ENCODE assay signal across 8 cellular contexts in the genomic region with DNA sequence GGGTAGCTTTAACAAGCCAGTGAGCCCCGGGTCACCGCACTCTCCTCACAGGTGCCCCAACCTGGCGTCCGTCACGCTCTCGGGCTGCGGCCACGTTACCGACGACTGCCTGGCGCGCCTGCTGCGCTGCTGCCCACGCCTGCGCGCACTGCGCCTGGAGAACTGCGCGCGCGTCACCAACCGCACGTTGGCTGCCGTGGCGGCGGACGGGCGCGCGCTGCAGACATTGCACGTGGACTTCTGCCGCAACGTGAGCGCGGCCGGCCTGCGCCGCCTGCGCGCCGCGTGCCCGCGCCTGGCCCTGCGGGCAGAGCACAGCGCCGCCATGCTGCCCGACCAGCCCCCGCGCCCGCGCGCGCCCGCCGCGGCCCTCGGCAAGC. TPM values are rescaled to one million over a fixed set of nuclear protein-coding genes. Genes with fewer than 3 reads are reported as not detected.
DNase-seq lines count a peak whose midpoint lies in the region; ATAC-seq and TF ChIP-seq lines count a peak whose summit lies in the region.

No MANE protein-coding gene starts in this region.

- H3K9me1 ChIP-seq in IMR-90 (ENCODE audit: insufficient read depth, low read length): peaks cover 12% of the 10 kb centered on the region; the same call in 1 of the 2 replicates

- H4K20me1 ChIP-seq in IMR-90 (ENCODE audit: insufficient read depth, low read length) (no peaks in the 10 kb centered on the region), fibroblast of lung (ENCODE audit: control insufficient read depth, extremely low read depth, insufficient read depth, low read length) (no peaks in the 10 kb centered on the region)

- H3K4me1 Mint-ChIP-seq in natural killer cell: peaks cover 33 to 56% of the 10 kb centered on the region in 2 donors
- peaks cover 63 to 87% of the 10 kb centered on the region in 2 donors for H3K4me1 Mint-ChIP-seq in stimulated activated naive B cell treated with anti-CD40 and anti-IgM and Interleukin-4, amounts not matched to agents 10 μg/mL and 1 μg/mL and 100 μg/mL, for 72 hours

- peak overlapping the region; percentile 66; the same call in 1 of the 2 replicates for H2BK120ac ChIP-seq in IMR-90 (ENCODE audit: low read depth, low read length)

- no TSS peak for BruUV-seq in IMR-90 (replicated peaks; lab: Mats Ljungman, UMichigan)

- H3K14ac ChIP-seq in IMR-90 (replicated peaks; ENCODE audit: low read depth, low read length): peak overlapping the region; percentile 88

- in situ Hi-C loops in IMR-90 (cut with MboI; ENCODE audit: low sequenced_read_pairs): no loop called here

- CTCF ChIA-PET in IMR-90 (lab: Yijun Ruan, JAX): interaction anchor here (1.4 kb wide), 1 partner anchor 9 kb away, joined by 3 read pairs; no protein-coding TSS in a partner anchor

- peak overlapping the region; percentile 65 for H4K91ac ChIP-seq in IMR-90 (ENCODE audit: insufficient read depth, low read depth, low read length)

- peak overlapping the region; percentile 91 to 96 for H4K8ac ChIP-seq in IMR-90 (ENCODE audit: low read depth in 2 of 2, low read length in 2 of 2)

- peak; percentile 50 for DNase-seq in DMS79 (lab: John Stamatoyannopoulos, UW)
- DNase-seq in IMR-90: peak; percentile 93
- DNase-seq in Peyer's patch: peak; percentile 86 to 95 (median 92)
- DNase-seq in activated T-helper 1 cell treated with Interleukin-2 at 50 U/mL for 16 hours (ENCODE audit: low read depth): peak; percentile 89
- DNase-seq in fibroblast of lung (ENCODE audit: low read depth in 2 of 2): peak; percentile 92 to 95
- DNase-seq in natural killer cell: peak; percentile 90
- peak; percentile 93 for DNase-seq in stimulated activated naive B cell treated with anti-CD40 and anti-IgM and Interleukin-4, amounts not matched to agents 10 μg/mL and 1 μg/mL and 100 μg/mL, for 72 hours

- H2AK9ac ChIP-seq in IMR-90 (replicated peaks; ENCODE audit: low read depth, low read length, poor library complexity): peak overlapping the region; percentile 87

- H3K4me3 ChIP-seq in IMR-90 (ENCODE audit: insufficient read depth, low read depth, low read length) (peak overlapping the region; percentile 63), Peyer's patch (peak overlapping the region; percentile 64 to 79 (median 78)), fibroblast of lung (replicated peaks in 1 of 4; ENCODE audit: control extremely low read depth in 1 of 4, insufficient read depth in 1 of 4, low read depth in 3 of 4, low read length in 4 of 4) (peak overlapping the region; percentile 72 to 79 (median 73))

- peak overlapping the region; percentile 84 for H3K23ac ChIP-seq in IMR-90 (ENCODE audit: low read depth, low read length)

- H3K79me1 ChIP-seq in IMR-90 (ENCODE audit: low read depth in 1 of 2, low read length in 2 of 2): peaks cover 0 to 7% of the 10 kb centered on the region in 2 experiments; a peak in 2 of 4 replicates

- no peaks in the 10 kb centered on the region for H3K79me2 ChIP-seq in fibroblast of lung (ENCODE audit: control insufficient read depth, insufficient read depth, low read length)

- ATAC-seq in GM21576 (IDR thresholded peaks at IDR 0.05; ENCODE audit: unreplicated experiment): peak; percentile 53
- peak; percentile 82 for ATAC-seq in IMR-90 (ENCODE audit: low read depth)
- ATAC-seq in natural killer cell: peak; percentile 89 to 96 (median 90)
- ATAC-seq in stimulated activated naive B cell treated with anti-CD40 and anti-IgM and Interleukin-4, amounts not matched to agents 10 μg/mL and 1 μg/mL and 100 μg/mL, for 72 hours (replicated peaks): peak; percentile 69 to 76

- peaks cover 22% of the 10 kb centered on the region for H3K4me1 ChIP-seq in IMR-90 (ENCODE audit: control insufficient read depth, insufficient read depth, low read length)
- peaks cover 0 to 29% (median 8%) of the 10 kb centered on the region in 4 donors for H3K4me1 ChIP-seq in Peyer's patch
- peaks cover 17% of the 10 kb centered on the region for H3K4me1 ChIP-seq in fibroblast of lung (ENCODE audit: control insufficient read depth, extremely low read depth, insufficient read depth, low read length)

- intact Hi-C loops in IMR-90 (cut with micrococcal nuclease): loop anchor here (2.0 kb wide), 2 partner anchors 134 to 312 kb away; no protein-coding TSS in a partner anchor
- intact Hi-C loops in natural killer cell (cut with micrococcal nuclease): loop anchor here (1.0 to 5.0 kb wide), 2 partner anchors 93 to 134 kb away; no protein-coding TSS in a partner anchor

- POLR2A ChIA-PET in IMR-90 (lab: Charles Lee; ENCODE audit: unreplicated experiment): no interaction called here

- H3K9ac ChIP-seq in IMR-90 (ENCODE audit: low read depth, low read length) (peak overlapping the region; percentile 72), fibroblast of lung (ENCODE audit: insufficient read depth, low read length) (peak overlapping the region; percentile 77)

- H3K27me3 ChIP-seq in IMR-90 (ENCODE audit: control insufficient read depth, insufficient read depth, low read length) (no peaks in the 10 kb centered on the region), Peyer's patch (no peaks in the 10 kb centered on the region), fibroblast of lung (ENCODE audit: control insufficient read depth, insufficient read depth, low read length) (no peaks in the 10 kb centered on the region)

- H3K4me3 Mint-ChIP-seq in natural killer cell: peak overlapping the region; percentile 92
- H3K4me3 Mint-ChIP-seq in stimulated activated naive B cell treated with anti-CD40 and anti-IgM and Interleukin-4, amounts not matched to agents 10 μg/mL and 1 μg/mL and 100 μg/mL, for 72 hours: peak overlapping the region; percentile 89 to 93

- peak overlapping the region; percentile 90 for H3K4me2 ChIP-seq in IMR-90 (ENCODE audit: low read depth, low read length)
- peak overlapping the region; percentile 96 for H3K4me2 ChIP-seq in fibroblast of lung (ENCODE audit: extremely low read depth, insufficient read depth, low read length)

- H3K9me3 ChIP-seq in IMR-90 (ENCODE audit: control insufficient read depth, insufficient read depth, low read length) (no peaks in the 10 kb centered on the region), Peyer's patch (no peaks in the 10 kb centered on the region), fibroblast of lung (ENCODE audit: control insufficient read depth, insufficient read depth, low read depth, low read length) (no peaks in the 10 kb centered on the region)

- peak overlapping the region; percentile 42 for H3K18ac ChIP-seq in IMR-90 (ENCODE audit: low read depth, low read length)

- peak overlapping the region; percentile 77 to 84 for H3K27ac Mint-ChIP-seq in natural killer cell
- H3K27ac Mint-ChIP-seq in stimulated activated naive B cell treated with anti-CD40 and anti-IgM and Interleukin-4, amounts not matched to agents 10 μg/mL and 1 μg/mL and 100 μg/mL, for 72 hours: peak overlapping the region; percentile 98

- H3K9me3 Mint-ChIP-seq in natural killer cell: no peaks in the 10 kb centered on the region
- no peaks in the 10 kb centered on the region for H3K9me3 Mint-ChIP-seq in stimulated activated naive B cell treated with anti-CD40 and anti-IgM and Interleukin-4, amounts not matched to agents 10 μg/mL and 1 μg/mL and 100 μg/mL, for 72 hours

- TF ChIP-seq RAD21 in IMR-90 (IDR thresholded peaks at IDR 0.05; ENCODE audit: low read length): peak; percentile 21; the same call in 1 of the 2 replicates

- H3K36me3 Mint-ChIP-seq in natural killer cell: no peaks in the 10 kb centered on the region
- peaks cover 14 to 34% of the 10 kb centered on the region in 2 donors for H3K36me3 Mint-ChIP-seq in stimulated activated naive B cell treated with anti-CD40 and anti-IgM and Interleukin-4, amounts not matched to agents 10 μg/mL and 1 μg/mL and 100 μg/mL, for 72 hours

- TF ChIP-seq POLR2A in IMR-90 (IDR thresholded peaks at IDR 0.05; ENCODE audit: low read depth, low read length): peak; percentile 41; the same call in 1 of the 2 replicates
- peak; percentile 79 to 82 for TF ChIP-seq POLR2A in Peyer's patch (IDR thresholded peaks at IDR 0.05)

- H2AFZ ChIP-seq in IMR-90 (replicated peaks; ENCODE audit: low read length, poor library complexity): peak overlapping the region; percentile 97
- peak overlapping the region; percentile 89 for H2AFZ ChIP-seq in fibroblast of lung (ENCODE audit: low read length)

- peak overlapping the region; percentile 52 for H3K27ac ChIP-seq in IMR-90 (ENCODE audit: insufficient read depth, low read length)
- peak overlapping the region; percentile 88 to 96 (median 89) for H3K27ac ChIP-seq in Peyer's patch
- H3K27ac ChIP-seq in fibroblast of lung (ENCODE audit: insufficient read depth, low read length): peak overlapping the region; percentile 64

- H2BK15ac ChIP-seq in IMR-90 (ENCODE audit: low read depth, low read length): peak overlapping the region; percentile 23; the same call in 2 of the 3 replicates

- peak overlapping the region; percentile 89 for H3K4ac ChIP-seq in IMR-90 (ENCODE audit: low read depth, low read length)

- H3K27me3 Mint-ChIP-seq in natural killer cell (ENCODE audit: low read depth in 2 of 2): no peaks in the 10 kb centered on the region
- H3K27me3 Mint-ChIP-seq in stimulated activated naive B cell treated with anti-CD40 and anti-IgM and Interleukin-4, amounts not matched to agents 10 μg/mL and 1 μg/mL and 100 μg/mL, for 72 hours: no peaks in the 10 kb centered on the region

- dilution Hi-C loops in IMR-90 (cut with HindIII; ENCODE audit: low sequenced_read_pairs, unreplicated experiment): no loop called here

- H3K36me3 ChIP-seq in IMR-90 (ENCODE audit: control insufficient read depth, insufficient read depth, low read length) (no peaks in the 10 kb centered on the region; the same call in 1 of the 2 replicates), Peyer's patch (no peaks in the 10 kb centered on the region), fibroblast of lung (ENCODE audit: control insufficient read depth, insufficient read depth, low read length) (no peaks in the 10 kb centered on the region)

- H4K5ac ChIP-seq in IMR-90 (ENCODE audit: low read depth, low read length): peak overlapping the region; percentile 77

- H3K56ac ChIP-seq in IMR-90 (ENCODE audit: extremely low read depth, insufficient read depth, low read length): no peak overlapping the region

- no peak overlapping the region for H2BK20ac ChIP-seq in IMR-90 (ENCODE audit: low read depth, low read length)

- 1% methylated on average over 31 of the region's 58 CpGs; no CpG with 5 or more reads in 1 of the 2 experiments for WGBS in IMR-90 (ENCODE audit: extremely low coverage in 2 of 2, insufficient read length in 1 of 2), 2 experiments

- H2AK5ac ChIP-seq in IMR-90 (ENCODE audit: low read depth, low read length): 0 out of 2 replicates have a peak overlapping the region, but pooled peaks have one; percentile 91

- TF ChIP-seq CTCF in IMR-90 (conservative IDR thresholded peaks at IDR 0.05; ENCODE audit: low read depth, low read length) (peak; percentile 30), Peyer's patch (IDR thresholded peaks at IDR 0.05) (peak in 3 of 6 experiments; percentile 46 to 73 (median 49)), fibroblast of lung (conservative IDR thresholded peaks at IDR 0.05 in 1 of 2, IDR thresholded peaks at IDR 0.05 in 1 of 2; ENCODE audit: low read depth in 1 of 2, low read length in 2 of 2) (no peak), natural killer cell (IDR thresholded peaks at IDR 0.05) (no peak)

- H2BK5ac ChIP-seq in IMR-90 (ENCODE audit: low read depth, low read length, poor library complexity, severe bottlenecking): peak overlapping the region; percentile 27

RNA-seq across cellular contexts. Expression of a gene that starts 3.4 kb away (rescaled TPM):
- 0.28 and 0.36 TPM in 2 replicates for total RNA-seq in IMR-90 (2012; rRNA removed)
- 0.70 and 1.3 TPM in 2 replicates for polyA plus RNA-seq in IMR-90 (2012; rRNA removed)
- 1.00 and 2.2 TPM in 2 replicates for polyA plus RNA-seq in IMR-90 (2012; cell fraction: cytosol; rRNA removed)
- 4.6 and 5.7 TPM in 2 replicates for polyA plus RNA-seq in IMR-90 (2012; cell fraction: nucleus; rRNA removed; ENCODE audit: low replicate concordance)
- 1 to 10 TPM in 1 of 4 donors, not detected in 3; 1.1 TPM for total RNA-seq in Peyer's patch
- total RNA-seq in fibroblast of lung: 0.26 and 0.50 TPM in 2 replicates
- 0.20 and 0.87 TPM in 2 replicates for polyA plus RNA-seq in fibroblast of lung
- 0.35 and 1.7 TPM in 2 replicates for polyA plus RNA-seq in fibroblast of lung (2012)
- not detected in 2 replicates for polyA minus RNA-seq in fibroblast of lung (ENCODE audit: low replicate concordance)
- 1 to 10 TPM in 1 of 3 donors, under 1 TPM in 2; 0.33 to 2.3 (median 0.65) TPM for total RNA-seq in natural killer cell

Comparison
In these comparisons a context has a peak if more than half of its experiments do, and no peak if none do; other contexts are left out.
1. Peak in every context shown above with its lines: DNase-seq, ATAC-seq, H3K4me3 ChIP-seq and H3K27ac ChIP-seq.